In the genomic region with DNA sequence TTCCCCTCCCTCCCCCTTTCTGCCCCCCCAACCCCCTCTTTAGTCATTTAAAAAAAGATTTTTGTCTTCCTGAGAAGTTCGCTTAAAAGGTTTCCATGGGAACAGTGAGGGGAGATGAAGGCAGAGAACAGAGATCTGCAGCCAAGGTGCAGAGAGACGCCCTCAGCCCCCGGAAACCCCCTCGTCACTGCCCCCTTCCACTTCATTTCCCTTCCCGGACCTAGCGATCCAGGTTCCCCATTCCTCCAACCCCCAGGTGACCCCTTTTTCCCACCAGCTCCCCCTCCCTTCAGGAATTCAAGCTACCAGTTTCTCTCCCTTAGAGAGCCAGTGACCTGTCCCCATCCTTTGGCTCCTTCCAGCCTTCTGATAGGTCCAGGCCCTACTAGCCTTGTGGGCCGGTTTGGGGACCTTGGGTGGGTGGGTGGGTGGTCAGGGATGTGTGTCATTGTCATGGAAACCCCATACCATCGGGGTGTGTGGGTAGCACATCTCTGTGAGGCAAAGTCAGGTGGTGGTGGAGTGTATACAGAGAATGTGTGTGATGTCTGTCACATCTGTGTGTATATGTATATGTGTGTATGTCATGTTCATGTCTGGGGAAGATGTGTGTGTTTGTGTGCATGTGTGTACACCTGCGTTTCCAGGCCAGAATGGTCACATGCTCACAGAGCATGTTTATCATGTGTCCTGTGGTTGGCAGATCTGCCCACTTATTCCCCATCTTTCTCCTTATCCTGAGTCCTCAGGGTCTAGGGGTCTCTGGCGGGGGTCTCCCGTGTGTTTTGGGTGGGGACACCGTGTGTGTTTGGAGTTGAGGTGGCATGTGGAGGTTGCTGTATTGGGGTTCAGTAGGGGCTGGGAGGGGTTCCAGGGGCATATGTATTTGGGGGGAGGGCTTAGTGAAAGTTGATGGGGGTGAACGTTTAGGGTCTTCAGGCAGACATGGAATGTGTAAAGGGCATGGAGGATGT, we compare ENCODE assay signal across 8 cellular contexts. TPM values are rescaled to one million over a fixed set of nuclear protein-coding genes. Genes with fewer than 3 reads are reported as not detected.
DNase-seq lines count a peak whose midpoint lies in the region; ATAC-seq, FAIRE-seq and TF ChIP-seq lines count a peak whose summit lies in the region.

No MANE protein-coding gene starts in this region.

- TF ChIP-seq CTCF in KMS-11 (conservative IDR thresholded peaks at IDR 0.05; ENCODE audit: low read depth, low read length) (0 out of 2 replicates have a peak, but pooled peaks have one; percentile 11), ascending aorta (IDR thresholded peaks at IDR 0.05) (no peak), thoracic aorta (IDR thresholded peaks at IDR 0.05) (no peak)

- TF ChIP-seq POLR2A in H54 (IDR thresholded peaks at IDR 0.05; ENCODE audit: low read depth, low read length), result no peak

- intact Hi-C loops in ascending aorta (cut with DNase I), result loop anchor here (1.0 to 5.0 kb wide), 2 partner anchors 9 to 130 kb away; a partner anchor contains a TSS

- peak overlapping the region; percentile 75 for H3K4me3 ChIP-seq in BLaER1
- no peak overlapping the region for H3K4me3 ChIP-seq in KMS-11 (IDR thresholded peaks at IDR 0.05; ENCODE audit: insufficient read depth, low read depth, low read length)
- H3K4me3 ChIP-seq in ascending aorta, result peak overlapping the region; percentile 53 to 79
- peak overlapping the region; percentile 69 for H3K4me3 ChIP-seq in thoracic aorta

- DNase-seq in ascending aorta (ENCODE audit: low spot score in 2 of 2) (no peak), left kidney (ENCODE audit: low read depth, low spot score) (peak; percentile 33), thoracic aorta (ENCODE audit: low spot score) (no peak), H54 (ENCODE audit: insufficient read length, low spot score) (no peak)
- no peak for DNase-seq in stimulated activated CD4-positive, alpha-beta T cell treated with anti-CD3 and anti-CD28 coated beads, Interleukin-12 subunit alpha, Interleukin-12 subunit beta, amount 100 ng/mL, for 4 hours

- H3K27ac ChIP-seq in BLaER1 (peak overlapping the region; percentile 58; the same call in 1 of the 2 replicates), KMS-11 (no peak overlapping the region), ascending aorta (peak overlapping the region; percentile 92 to 95), thoracic aorta (peak overlapping the region; percentile 66 to 86)

- H3K36me3 ChIP-seq in BLaER1 (no peaks in the 10 kb centered on the region; the same call in 1 of the 2 replicates), KMS-11 (ENCODE audit: insufficient read depth) (no peaks in the 10 kb centered on the region), ascending aorta (no peaks in the 10 kb centered on the region), thoracic aorta (no peaks in the 10 kb centered on the region)

- H2AFZ ChIP-seq in KMS-11 (ENCODE audit: low read depth), result peak overlapping the region; percentile 58; the same call in 1 of the 2 replicates

- H3K9me3 ChIP-seq in BLaER1 (no peaks in the 10 kb centered on the region), ascending aorta (no peaks in the 10 kb centered on the region), thoracic aorta (no peaks in the 10 kb centered on the region)

- H3K27me3 ChIP-seq in BLaER1 (peaks cover 4% of the 10 kb centered on the region; the same call in 1 of the 2 replicates), KMS-11 (ENCODE audit: insufficient read depth, low read depth) (no peaks in the 10 kb centered on the region), ascending aorta (no peaks in the 10 kb centered on the region), thoracic aorta (replicated peaks; ENCODE audit: insufficient read depth) (no peaks in the 10 kb centered on the region)

- no peaks in the 10 kb centered on the region for H3K79me2 ChIP-seq in KMS-11 (ENCODE audit: insufficient read depth, low read depth)

- H3K4me2 ChIP-seq in BLaER1, result peak overlapping the region; percentile 87
- peak overlapping the region; percentile 76 for H3K4me2 ChIP-seq in KMS-11

- H4K20me1 ChIP-seq in BLaER1 (peaks cover 7% of the 10 kb centered on the region; the same call in 1 of the 2 replicates), KMS-11 (ENCODE audit: insufficient read depth) (no peaks in the 10 kb centered on the region)

- ATAC-seq in thoracic aorta (ENCODE audit: insufficient number of reproducible peaks, low FRiP score, low read depth) (no peak), HG02642 (IDR thresholded peaks at IDR 0.05; ENCODE audit: poor library complexity, unreplicated experiment) (no peak)

- H3K4me1 ChIP-seq in BLaER1 (peaks cover 62% of the 10 kb centered on the region), KMS-11 (ENCODE audit: low read depth, poor library complexity, severe bottlenecking) (peaks cover 45% of the 10 kb centered on the region), ascending aorta (peaks cover 17 to 21% of the 10 kb centered on the region in 2 donors), thoracic aorta (ENCODE audit: control insufficient read depth in 1 of 2, low read depth in 2 of 2) (peaks cover 24 to 59% of the 10 kb centered on the region in 2 donors)

- no peak for FAIRE-seq in H54 (lab: Jason Lieb, UNC)

- H3K9ac ChIP-seq in BLaER1 (peak overlapping the region; percentile 75), KMS-11 (no peak overlapping the region; the same call in 1 of the 2 replicates)

RNA-seq across cellular contexts. Expression of a gene that starts 7.0 kb away (rescaled TPM):
- total RNA-seq in ascending aorta (33.7 TPM), thoracic aorta (10 to 100 TPM; 16.2 to 24.6 TPM)

RNA-seq across cellular contexts. Expression of a gene that starts 9.0 kb away (rescaled TPM):
- total RNA-seq in ascending aorta (77.2 TPM), thoracic aorta (100 to 1,000 TPM in 1 of 2 donors, 10 to 100 TPM in 1; 60.3 to 207 TPM)

RNA-seq across cellular contexts. Expression of a gene that starts 16.1 kb away (rescaled TPM):
- 30.5 TPM for total RNA-seq in ascending aorta
- total RNA-seq in thoracic aorta, result 100 to 1,000 TPM in 1 of 2 donors, 10 to 100 TPM in 1; 82.0 to 104 TPM

RNA-seq across cellular contexts. Expression of a gene that starts 27.5 kb away (rescaled TPM):
- total RNA-seq in ascending aorta (45.8 TPM), thoracic aorta (1 to 10 TPM; 1.1 to 7.1 TPM)

RNA-seq across cellular contexts. Expression of a gene that starts 35.3 kb away (rescaled TPM):
- total RNA-seq in ascending aorta, result not detected
- total RNA-seq in thoracic aorta, result under 1 TPM; 0.81 to 0.85 TPM
